In genomic region chr1:59414406-59415133, GRCh38 we compare ENCODE assay signal across 18 cellular contexts.
DNase-seq lines count a peak whose midpoint lies in the region; ATAC-seq, FAIRE-seq and TF ChIP-seq lines count a peak whose summit lies in the region.
"Had no signal": no experiment of that assay in that cellular context is flagged by ENCODE, and none has a peak within 500 bp of the region (broad histone marks: within the 10 kb centered on the region; RNA-seq: fewer than 3 reads in every experiment).

No MANE protein-coding gene starts in this region.

- H3K4me3 ChIP-seq in SK-N-SH (ENCODE audit: low read depth in 2 of 2, low read length in 1 of 2) (no peak overlapping the region), fibroblast of lung (replicated peaks in 1 of 4; ENCODE audit: control extremely low read depth in 1 of 4, insufficient read depth in 1 of 4, low read depth in 3 of 4, low read length in 4 of 4) (no peak overlapping the region)
- H3K4me3 ChIP-seq: K562, pancreas, tibial nerve had no signal

- TF ChIP-seq CTCF in SK-N-SH (IDR thresholded peaks at IDR 0.05) = no peak
- TF ChIP-seq CTCF in fibroblast of lung (conservative IDR thresholded peaks at IDR 0.05 in 1 of 2, IDR thresholded peaks at IDR 0.05 in 1 of 2; ENCODE audit: low read depth in 1 of 2, low read length in 2 of 2) = no peak

- H4K20me1 ChIP-seq in SK-N-SH (ENCODE audit: insufficient read depth) (no peaks in the 10 kb centered on the region), fibroblast of lung (ENCODE audit: control insufficient read depth, extremely low read depth, insufficient read depth, low read length) (no peaks in the 10 kb centered on the region)

- TF ChIP-seq RAD21 in SK-N-SH (IDR thresholded peaks at IDR 0.05; ENCODE audit: low read length) = no peak

- H3K27me3 ChIP-seq in SK-N-SH (ENCODE audit: insufficient read depth) = no peaks in the 10 kb centered on the region
- no peaks in the 10 kb centered on the region for H3K27me3 ChIP-seq in fibroblast of lung (ENCODE audit: control insufficient read depth, insufficient read depth, low read length)
- H3K27me3 ChIP-seq: pancreas, tibial nerve had no signal

- H3K9ac ChIP-seq in SK-N-SH (no peak overlapping the region), fibroblast of lung (ENCODE audit: insufficient read depth, low read length) (no peak overlapping the region)

- no peaks in the 10 kb centered on the region for H3K9me3 ChIP-seq in SK-N-SH
- H3K9me3 ChIP-seq in fibroblast of lung (ENCODE audit: control insufficient read depth, insufficient read depth, low read depth, low read length) = no peaks in the 10 kb centered on the region
- H3K9me3 ChIP-seq: pancreas, tibial nerve had no signal

- H2AFZ ChIP-seq in SK-N-SH (ENCODE audit: low read depth) = no peak overlapping the region
- no peak overlapping the region for H2AFZ ChIP-seq in fibroblast of lung (ENCODE audit: low read length)

- H3K9me2 ChIP-seq in SK-N-SH = no peaks in the 10 kb centered on the region

- POLR2A ChIA-PET in SK-N-SH (lab: Yijun Ruan, JAX) = no interaction called here

- no peaks in the 10 kb centered on the region for H3K36me3 ChIP-seq in SK-N-SH (replicated peaks in 1 of 2; ENCODE audit: control insufficient read depth in 1 of 2, insufficient read depth in 2 of 2, low read length in 1 of 2)
- no peaks in the 10 kb centered on the region for H3K36me3 ChIP-seq in fibroblast of lung (ENCODE audit: control insufficient read depth, insufficient read depth, low read length)
- H3K36me3 ChIP-seq: pancreas, tibial nerve had no signal

- no peak for TF ChIP-seq EP300 in SK-N-SH (IDR thresholded peaks at IDR 0.05; ENCODE audit: borderline replicate concordance in 1 of 2, low read depth in 1 of 2, low read length in 1 of 2)

- 89% methylated on average over 6 of the region's 6 CpGs for WGBS in SK-N-SH (ENCODE audit: low lambda C conversion rate)

- DNase-seq in SK-N-SH = no peak
- DNase-seq in NCI-H69 (lab: John Stamatoyannopoulos, UW) = peak; percentile 31
- DNase-seq in fibroblast of lung (ENCODE audit: low read depth in 2 of 2) = peak; percentile 31 to 86
- peak; percentile 45 for DNase-seq in urothelium cell line (ENCODE audit: low spot score)
- no peak for DNase-seq in occipital lobe (lab: John Stamatoyannopoulos, UW)
- no peak for DNase-seq in NCI-H2107 (lab: John Stamatoyannopoulos, UW)
- DNase-seq: activated naive CD8-positive, alpha-beta T cell treated with anti-CD3 and anti-CD28 coated beads, Interleukin-2, amount 10 ng/mL, durations not matched to agents 7 days and 5 days; activated T-cell treated with anti-CD3 and anti-CD28 coated beads for 4 hours; mammary epithelial cell; NCI-H1930; pancreas had no signal

- H3K79me2 ChIP-seq in SK-N-SH (ENCODE audit: insufficient read depth) (no peaks in the 10 kb centered on the region), fibroblast of lung (ENCODE audit: control insufficient read depth, insufficient read depth, low read length) (no peaks in the 10 kb centered on the region)

- CTCF ChIA-PET in SK-N-SH (lab: Yijun Ruan, JAX) = interaction anchor here (1.6 kb wide), 1 partner anchor 284 kb away, joined by 3 read pairs; no protein-coding TSS in a partner anchor

- H3K27ac ChIP-seq in SK-N-SH (ENCODE audit: low read depth in 2 of 2, low read length in 1 of 2) (no peak overlapping the region), fibroblast of lung (ENCODE audit: insufficient read depth, low read length) (no peak overlapping the region)
- H3K27ac ChIP-seq: pancreas, tibial nerve had no signal

- H3K4me1 ChIP-seq in SK-N-SH (ENCODE audit: control insufficient read depth in 1 of 2, insufficient read depth in 2 of 2, low read depth in 1 of 2, low read length in 1 of 2) = peaks cover 0 to 4% of the 10 kb centered on the region in 2 experiments; a peak in 1 of 4 replicates
- no peaks in the 10 kb centered on the region for H3K4me1 ChIP-seq in fibroblast of lung (ENCODE audit: control insufficient read depth, extremely low read depth, insufficient read depth, low read length)
- H3K4me1 ChIP-seq: pancreas had no signal

- H3K4me2 ChIP-seq in SK-N-SH (no peak overlapping the region), fibroblast of lung (ENCODE audit: extremely low read depth, insufficient read depth, low read length) (no peak overlapping the region)

- ATAC-seq in SK-N-SH treated with all-trans-retinoic acid at 6 μM for 48 hours (no peak; the same call in 2 of the 3 replicates), HG03280 (IDR thresholded peaks at IDR 0.05; ENCODE audit: unreplicated experiment) (no peak)
- ATAC-seq: activated CD4-positive, CD25-positive, alpha-beta regulatory T cell treated with anti-CD3 and anti-CD28 coated beads, Interleukin-2, amount 50 U/mL, for 24 hours; esophagus mucosa; K562; pancreas had no signal

- no peak for FAIRE-seq in urothelium cell line (lab: Jason Lieb, UNC)
- FAIRE-seq: colon, pancreas had no signal

- no peaks in the 10 kb centered on the region for H3F3A ChIP-seq in SK-N-SH (replicated peaks; ENCODE audit: insufficient read depth)

TF ChIP-seq in SK-N-SH, 30 proteins besides CTCF, POLR2A, EP300 and RAD21 (continues in another document):
- no peak for TF ChIP-seq IRF3 (IDR thresholded peaks at IDR 0.05; ENCODE audit: low read depth, low read length)
- no peak for TF ChIP-seq YY1 (IDR thresholded peaks at IDR 0.05; ENCODE audit: low read depth)
- no peak for TF ChIP-seq RCOR1 (IDR thresholded peaks at IDR 0.05; ENCODE audit: low read length)
- TF ChIP-seq NRF1 (IDR thresholded peaks at IDR 0.05; ENCODE audit: low read depth, low read length) = no peak

TF ChIP-seq in SK-N-SH treated with all-trans-retinoic acid at 6 μM for 48 hours, 23 proteins besides CTCF, POLR2A, EP300 and RAD21:
- TF ChIP-seq ARNTL (CRISPR knock-in tag; IDR thresholded peaks at IDR 0.05; ENCODE audit: borderline replicate concordance, low read depth) (no peak), CREB5 (CRISPR knock-in tag; IDR thresholded peaks at IDR 0.05; ENCODE audit: low read depth) (no peak), CSRNP3 (CRISPR knock-in tag; IDR thresholded peaks at IDR 0.05) (no peak), ZFP3 (CRISPR knock-in tag; IDR thresholded peaks at IDR 0.05) (no peak), ZNF70 (CRISPR knock-in tag; IDR thresholded peaks at IDR 0.05) (no peak), POU6F1 (CRISPR knock-in tag; IDR thresholded peaks at IDR 0.05; ENCODE audit: borderline replicate concordance, low read depth) (no peak), GLIS3 (CRISPR knock-in tag; IDR thresholded peaks at IDR 0.05) (no peak)
TF ChIP-seq in SK-N-SH treated with all-trans-retinoic acid at 6 μM for 48 hours: peak in this region for 0.

Comparison
In these comparisons a context has a peak if more than half of its experiments do, and no peak if none do; other contexts are left out.
1. DNase-seq: peak in NCI-H69 (single experiment), fibroblast of lung (2 of 2) and urothelium cell line (single experiment); none in SK-N-SH (single experiment), occipital lobe (single experiment) and NCI-H2107 (single experiment).